ENCODE assay signal across 23 cellular contexts in genomic region chr1:45423907-45424678, GRCh38.
"Had no signal": no experiment of that assay in that cellular context is flagged by ENCODE, and none has a peak within 500 bp of the region (broad histone marks: within the 10 kb centered on the region; RNA-seq: fewer than 3 reads in every experiment).

No MANE protein-coding gene starts in this region.

- H3K4me3 Mint-ChIP-seq: activated CD4-positive, alpha-beta memory T cell treated with anti-CD3 and anti-CD28 coated beads for 36 hours; activated CD4-positive, alpha-beta T cell treated with anti-CD3 and anti-CD28 coated beads, Interleukin-2, amount 10 ng/mL, durations not matched to agents 7 days and 5 days; activated naive CD4-positive, alpha-beta T cell treated with anti-CD3 and anti-CD28 coated beads for 36 hours; activated naive CD8-positive, alpha-beta T cell; activated T-cell treated with anti-CD3 and anti-CD28 coated beads, Interleukin-2, amount 50 U/mL, for 4 hours; brain; central memory CD8-positive, alpha-beta T cell had no signal

- ATAC-seq: activated T-cell treated with anti-CD3 and anti-CD28 coated beads, Interleukin-2, amount 50 U/mL, for 4 hours had no signal

- H3K27ac Mint-ChIP-seq: activated CD4-positive, alpha-beta memory T cell treated with anti-CD3 and anti-CD28 coated beads for 36 hours; activated CD4-positive, alpha-beta T cell treated with anti-CD3 and anti-CD28 coated beads, Interleukin-2, amount 10 ng/mL, durations not matched to agents 7 days and 5 days; activated naive CD4-positive, alpha-beta T cell treated with anti-CD3 and anti-CD28 coated beads for 36 hours; activated naive CD8-positive, alpha-beta T cell; brain had no signal

- DNase-seq: activated CD4-positive, alpha-beta memory T cell treated with anti-CD3 and anti-CD28 coated beads for 36 hours; activated CD4-positive, alpha-beta T cell treated with anti-CD3 and anti-CD28 coated beads, Interleukin-2, amount 10 ng/mL, durations not matched to agents 7 days and 5 days; activated CD4-positive, CD25-positive, alpha-beta regulatory T cell; activated CD8-positive, alpha-beta memory T cell treated with anti-CD3 and anti-CD28 coated beads for 24 hours; activated gamma-delta T cell; activated naive CD4-positive, alpha-beta T cell treated with anti-CD3 and anti-CD28 coated beads for 36 hours; activated T-cell treated with anti-CD3 and anti-CD28 coated beads, Interleukin-2, amount 50 U/mL, for 4 hours; amygdala; MG63; NCI-H1048; NCI-H1930; NCI-H345; NCI-H510A; NCI-H69; NK-92 treated with Interleukin-12 subunit alpha and Interleukin-12 subunit beta, amount 100 ng/mL, for 24 hours; Peyer's patch; Right ventricle myocardium superior; SJCRH30; SK-N-SH; T-helper 1 cell had no signal

- H3K27me3 Mint-ChIP-seq: activated CD4-positive, alpha-beta memory T cell treated with anti-CD3 and anti-CD28 coated beads for 36 hours; activated naive CD8-positive, alpha-beta T cell; central memory CD8-positive, alpha-beta T cell had no signal

- H3K4me1 Mint-ChIP-seq: activated CD4-positive, alpha-beta T cell treated with anti-CD3 and anti-CD28 coated beads, Interleukin-2, amount 10 ng/mL, durations not matched to agents 7 days and 5 days; brain; central memory CD8-positive, alpha-beta T cell had no signal
